In the genomic region with DNA sequence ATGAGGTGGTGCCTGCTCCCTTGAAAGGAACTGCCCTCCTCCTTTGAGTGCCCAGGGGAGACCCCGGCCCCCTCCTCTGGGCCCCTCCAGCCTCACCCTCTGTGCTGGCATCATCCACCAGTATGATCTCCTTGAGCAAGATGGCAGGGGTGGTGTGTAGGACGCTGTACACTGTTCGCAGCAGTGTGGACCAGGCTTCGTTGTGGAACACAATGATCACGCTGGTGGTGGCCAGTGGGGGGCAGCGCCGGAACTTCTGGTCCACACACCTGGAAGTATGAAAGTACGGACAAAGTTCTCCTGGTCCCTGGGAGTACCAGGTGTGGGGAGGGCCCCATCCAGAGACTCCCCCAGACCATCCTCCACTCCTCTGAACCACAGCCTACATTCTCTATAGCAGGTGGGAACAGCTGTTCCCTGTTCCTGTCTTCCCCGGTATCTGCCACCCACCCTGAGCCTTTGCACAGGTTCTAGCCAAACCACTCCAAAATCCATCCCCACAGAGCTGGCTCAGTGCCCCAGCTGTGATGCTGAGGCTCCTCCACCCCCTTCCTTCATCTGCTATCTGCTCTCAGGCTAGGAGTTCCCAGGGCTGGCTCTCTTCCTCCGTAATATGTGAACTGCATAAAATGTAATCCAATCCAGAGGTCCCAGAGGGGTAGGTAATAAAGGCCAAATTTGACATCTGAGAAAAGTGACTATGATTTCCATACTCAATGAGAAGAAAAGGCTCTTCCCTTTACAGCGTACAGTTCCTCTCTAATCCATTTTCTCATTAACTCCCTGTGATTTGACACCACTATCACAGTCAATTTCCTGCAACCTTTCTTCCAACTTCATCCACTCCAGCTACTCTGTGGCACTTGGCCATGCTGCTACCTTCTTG, we compare ENCODE assay signal across 16 cellular contexts. TPM values are rescaled to one million over a fixed set of nuclear protein-coding genes. Genes with fewer than 3 reads are reported as not detected.
DNase-seq lines count a peak whose midpoint lies in the region; ATAC-seq, FAIRE-seq and TF ChIP-seq lines count a peak whose summit lies in the region.
"Had no signal": no experiment of that assay in that cellular context is flagged by ENCODE, and none has a peak within 500 bp of the region (broad histone marks: within the 10 kb centered on the region; RNA-seq: fewer than 3 reads in every experiment).

No MANE protein-coding gene starts in this region.

- H3K4me3 Mint-ChIP-seq in astrocyte (ENCODE audit: unreplicated experiment), result no peak overlapping the region
- no peak overlapping the region for H3K4me3 Mint-ChIP-seq in activated T-cell treated with anti-CD3 and anti-CD28 coated beads, Interleukin-2, amount 50 U/mL, for 4 hours
- H3K4me3 Mint-ChIP-seq: activated T-cell treated with anti-CD3 and anti-CD28 coated beads, Interleukin-2, amount 50 U/mL, for 72 hours; naive thymus-derived CD4-positive, alpha-beta T cell had no signal

- no peaks in the 10 kb centered on the region for H3K9me2 ChIP-seq in Loucy (replicated peaks; ENCODE audit: low read depth, low read length)

- H3K27ac Mint-ChIP-seq in astrocyte (ENCODE audit: unreplicated experiment), result peak overlapping the region; percentile 30
- H3K27ac Mint-ChIP-seq: activated T-cell treated with anti-CD3 and anti-CD28 coated beads, Interleukin-2, amount 50 U/mL, for 72 hours had no signal

- no peak overlapping the region for H3K9ac ChIP-seq in Loucy (ENCODE audit: low read depth, low read length, poor library complexity, severe bottlenecking)
- H3K9ac ChIP-seq in astrocyte (ENCODE audit: low read length), result no peak overlapping the region

- no peak overlapping the region for H3K27ac ChIP-seq in astrocyte (ENCODE audit: low read depth, low read length)
- H3K27ac ChIP-seq: brain microvascular endothelial cell, suprapubic skin had no signal

- peaks cover 2% of the 10 kb centered on the region for H3K9me3 Mint-ChIP-seq in astrocyte (ENCODE audit: unreplicated experiment)
- no peaks in the 10 kb centered on the region for H3K9me3 Mint-ChIP-seq in activated T-cell treated with anti-CD3 and anti-CD28 coated beads, Interleukin-2, amount 50 U/mL, for 4 hours
- H3K9me3 Mint-ChIP-seq: activated T-cell treated with anti-CD3 and anti-CD28 coated beads, Interleukin-2, amount 50 U/mL, for 72 hours; naive thymus-derived CD4-positive, alpha-beta T cell had no signal

- no peaks in the 10 kb centered on the region for H4K20me1 ChIP-seq in Loucy (ENCODE audit: insufficient read depth, low read length, poor library complexity, severe bottlenecking)
- H4K20me1 ChIP-seq in astrocyte (ENCODE audit: insufficient read depth, low read length), result no peaks in the 10 kb centered on the region

- H3K36me3 ChIP-seq in GM06990 (ENCODE audit: control insufficient read depth, insufficient read depth, low read length) (peaks cover 19% of the 10 kb centered on the region), Loucy (ENCODE audit: insufficient read depth, low read length) (peaks cover 6% of the 10 kb centered on the region; the same call in 1 of the 2 replicates), astrocyte (ENCODE audit: insufficient read depth, low read length) (no peaks in the 10 kb centered on the region)
- H3K36me3 ChIP-seq: brain microvascular endothelial cell had no signal

- H3K36me3 Mint-ChIP-seq in astrocyte (ENCODE audit: low read depth, unreplicated experiment), result peaks cover 18% of the 10 kb centered on the region
- H3K36me3 Mint-ChIP-seq in activated T-cell treated with anti-CD3 and anti-CD28 coated beads, Interleukin-2, amount 50 U/mL, for 4 hours (ENCODE audit: insufficient read depth), result peaks cover 38% of the 10 kb centered on the region

- no peaks in the 10 kb centered on the region for H3K27me3 Mint-ChIP-seq in astrocyte (ENCODE audit: low read depth, unreplicated experiment)
- no peaks in the 10 kb centered on the region for H3K27me3 Mint-ChIP-seq in activated T-cell treated with anti-CD3 and anti-CD28 coated beads, Interleukin-2, amount 50 U/mL, for 4 hours (ENCODE audit: low read depth)
- H3K27me3 Mint-ChIP-seq: naive thymus-derived CD4-positive, alpha-beta T cell had no signal

- no peaks in the 10 kb centered on the region for H3K27me3 ChIP-seq in GM06990 (replicated peaks; ENCODE audit: control insufficient read depth, insufficient read depth, low read length)
- no peaks in the 10 kb centered on the region for H3K27me3 ChIP-seq in Loucy (ENCODE audit: insufficient read depth, low read length, poor library complexity, severe bottlenecking)
- no peaks in the 10 kb centered on the region for H3K27me3 ChIP-seq in astrocyte (ENCODE audit: insufficient read depth, low read length)
- H3K27me3 ChIP-seq: brain microvascular endothelial cell, suprapubic skin had no signal

- peak; percentile 7 for TF ChIP-seq CTCF in GM06990 (IDR thresholded peaks at IDR 0.05; ENCODE audit: insufficient read depth, low read length, poor library complexity, severe bottlenecking)
- TF ChIP-seq CTCF in Loucy (conservative IDR thresholded peaks at IDR 0.05; ENCODE audit: low read length), result peak; percentile 65
- no peak for TF ChIP-seq CTCF in astrocyte (IDR thresholded peaks at IDR 0.05; ENCODE audit: insufficient read depth, low read depth, low read length)

- peaks cover 10% of the 10 kb centered on the region for H3K4me1 Mint-ChIP-seq in astrocyte (ENCODE audit: low read depth, unreplicated experiment)
- H3K4me1 Mint-ChIP-seq in activated T-cell treated with anti-CD3 and anti-CD28 coated beads, Interleukin-2, amount 50 U/mL, for 4 hours (ENCODE audit: low read depth), result peaks cover 20% of the 10 kb centered on the region

- peaks cover 6% of the 10 kb centered on the region; the same call in 1 of the 2 replicates for H3K79me2 ChIP-seq in Loucy (ENCODE audit: insufficient read depth, low read length)
- H3K79me2 ChIP-seq in astrocyte (ENCODE audit: insufficient read depth, low read length), result no peaks in the 10 kb centered on the region

- H3K4me3 ChIP-seq in GM06990 (replicated peaks; ENCODE audit: low read depth, low read length) (no peak overlapping the region), Loucy (ENCODE audit: low read length, poor library complexity, severe bottlenecking) (no peak overlapping the region), astrocyte (ENCODE audit: insufficient read depth, low read depth, low read length) (no peak overlapping the region)
- H3K4me3 ChIP-seq: suprapubic skin had no signal

- DNase-seq in GM06990 (ENCODE audit: extremely low read depth, insufficient read length) (no peak), astrocyte (ENCODE audit: low read depth) (no peak), myocyte (ENCODE audit: low read depth) (peak; percentile 67), NCI-H2081 treated with DMSO at 0.1 percent for 48 hours (lab: John Stamatoyannopoulos, UW) (no peak)
- DNase-seq in activated T-cell treated with anti-CD3 and anti-CD28 coated beads, Interleukin-2, amount 50 U/mL, for 4 hours, result no peak
- DNase-seq: activated T-cell treated with anti-CD3 and anti-CD28 coated beads, Interleukin-2, amount 50 U/mL, for 72 hours; brain microvascular endothelial cell; GDM1; naive thymus-derived CD4-positive, alpha-beta T cell; NCI-H146; small intestine had no signal

- no peaks in the 10 kb centered on the region; the same call in 1 of the 2 replicates for H3F3A ChIP-seq in Loucy (ENCODE audit: low read depth)

- no peak overlapping the region for H2AFZ ChIP-seq in Loucy (ENCODE audit: low read length)
- H2AFZ ChIP-seq in astrocyte (ENCODE audit: low read depth, low read length), result no peak overlapping the region

- H3K9me3 ChIP-seq in Loucy (ENCODE audit: insufficient read depth, low read depth, low read length), result no peaks in the 10 kb centered on the region
- no peaks in the 10 kb centered on the region for H3K9me3 ChIP-seq in astrocyte (ENCODE audit: insufficient read depth, low read depth, low read length)
- H3K9me3 ChIP-seq: suprapubic skin had no signal

- no peak for FAIRE-seq in astrocyte (lab: Jason Lieb, UNC)
- FAIRE-seq: small intestine had no signal

- H3K4me2 ChIP-seq in Loucy (ENCODE audit: low read depth, low read length, poor library complexity, severe bottlenecking), result no peak overlapping the region
- no peak overlapping the region for H3K4me2 ChIP-seq in astrocyte (ENCODE audit: low read length)

- ATAC-seq in GM18511 (IDR thresholded peaks at IDR 0.05; ENCODE audit: unreplicated experiment) (no peak), GM21423 (IDR thresholded peaks at IDR 0.05; ENCODE audit: unreplicated experiment) (no peak)
- no peak for ATAC-seq in activated T-cell treated with anti-CD3 and anti-CD28 coated beads, Interleukin-2, amount 50 U/mL, for 4 hours
- ATAC-seq: activated T-cell treated with anti-CD3 and anti-CD28 coated beads, Interleukin-2, amount 50 U/mL, for 72 hours; naive thymus-derived CD4-positive, alpha-beta T cell; Panc1 had no signal

- H3K4me1 ChIP-seq in Loucy (ENCODE audit: insufficient read depth, low read length, poor library complexity, severe bottlenecking) (peaks cover 51% of the 10 kb centered on the region), astrocyte (ENCODE audit: insufficient read depth, low read length) (peaks cover 11% of the 10 kb centered on the region)

RNA-seq across cellular contexts. Expression of gene GALNT6, which starts 13.9 kb away (rescaled TPM):
- total RNA-seq in astrocyte, result 9.9 and 13.8 TPM in 2 replicates
- 0.05 TPM in 1 of 2 replicates, not detected in the other for total RNA-seq in myocyte
- polyA plus RNA-seq in myocyte (2012), result not detected
- total RNA-seq in activated T-cell treated with anti-CD3 and anti-CD28 coated beads, Interleukin-2, amount 50 U/mL, for 4 hours, result 10 to 100 TPM; 10.8 to 16.9 (median 11.9) TPM

RNA-seq across cellular contexts. Expression of gene CELA1, which starts 30.9 kb away (rescaled TPM):
- total RNA-seq in astrocyte (not detected in 2 replicates), myocyte (not detected in 2 replicates)
- polyA plus RNA-seq in myocyte (2012), result not detected
- not detected for total RNA-seq in activated T-cell treated with anti-CD3 and anti-CD28 coated beads, Interleukin-2, amount 50 U/mL, for 4 hours
- total RNA-seq: suprapubic skin had no signal
- polyA plus RNA-seq: small intestine had no signal

RNA-seq across cellular contexts. Expression of gene SLC4A8, which starts 47.3 kb away (rescaled TPM):
- total RNA-seq in astrocyte (5.1 and 5.5 TPM in 2 replicates), myocyte (0.59 and 2.9 TPM in 2 replicates)
- 0.64 TPM for polyA plus RNA-seq in myocyte (2012)
- 1 to 10 TPM in 2 of 3 donors, under 1 TPM in 1; 0.82 to 2.9 (median 1.1) TPM for total RNA-seq in activated T-cell treated with anti-CD3 and anti-CD28 coated beads, Interleukin-2, amount 50 U/mL, for 4 hours

RNA-seq across cellular contexts. Expression of gene BIN2, which starts 53.4 kb away (rescaled TPM):
- total RNA-seq in astrocyte (not detected in 2 replicates), myocyte (not detected in 2 replicates)
- not detected for polyA plus RNA-seq in myocyte (2012)
- 10 to 100 TPM; 14.7 to 20.9 (median 16.4) TPM for total RNA-seq in activated T-cell treated with anti-CD3 and anti-CD28 coated beads, Interleukin-2, amount 50 U/mL, for 4 hours

Comparison
In these comparisons a context has a peak if more than half of its experiments do, and no peak if none do; other contexts are left out.
1. RNA of gene GALNT6, which starts 13.9 kb away (total RNA-seq): 9.9 to 13.8 TPM in astrocyte and 10.8 to 16.9 TPM in activated T-cell treated with anti-CD3 and anti-CD28 coated beads, Interleukin-2, amount 50 U/mL, for 4 hours; 0.05 TPM in myocyte; every median in the first group is over 10 times any median in the second.